Comparison of ENCODE assay signal across 7 cellular contexts in genomic region chr22:20659258-20659657, GRCh38.
"Had no signal": no experiment of that assay in that cellular context is flagged by ENCODE, and none has a peak within 500 bp of the region (broad histone marks: within the 10 kb centered on the region; RNA-seq: fewer than 3 reads in every experiment).

No MANE protein-coding gene starts in this region.

- FAIRE-seq: HepG2, HTR-8/SVneo had no signal

- DNase-seq: IMR-90, KBM-7, KG1 had no signal

- H3K4me3 Mint-ChIP-seq: IgD-negative memory B cell had no signal

- ATAC-seq: HepG2 had no signal

- H3K27ac ChIP-seq: HL-60 had no signal
